In the genomic region with DNA sequence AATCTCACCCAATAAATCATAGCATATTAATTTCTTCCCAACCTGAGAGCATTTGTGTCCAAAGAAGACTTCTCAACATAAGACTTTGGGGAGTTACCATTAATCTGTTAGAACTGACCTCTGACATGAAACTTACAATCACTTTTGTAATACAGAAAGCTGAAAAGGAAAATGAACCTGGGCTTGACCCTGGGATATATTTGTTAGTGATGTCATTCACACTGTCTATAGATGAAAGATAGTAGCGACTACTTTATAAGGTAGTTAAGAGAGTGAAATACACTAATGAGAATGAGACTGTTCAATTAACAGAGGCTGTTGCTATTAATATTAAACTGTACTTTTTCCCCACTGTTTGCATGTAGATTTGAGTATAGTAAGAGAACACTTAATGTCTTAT, we compare ENCODE assay signal across 35 cellular contexts.
"Had no signal": no experiment of that assay in that cellular context is flagged by ENCODE, and none has a peak within 500 bp of the region (broad histone marks: within the 10 kb centered on the region; RNA-seq: fewer than 3 reads in every experiment).

No MANE protein-coding gene starts in this region.

- H3K4me3 ChIP-seq: MG63 had no signal

- H3K9me3 ChIP-seq: MG63 had no signal

- H3K27me3 ChIP-seq: MG63 had no signal

- H3K36me3 ChIP-seq: MG63 had no signal

- DNase-seq: Karpas-422, Kasumi-1, MG63, MM.1S, MV-4-11, NCI-H1048, NCI-H1092, NCI-H1092 treated with DMSO at 0.1 percent for 48 hours, NCI-H1105, NCI-H1105 treated with DMSO at 0.1 percent for 48 hours, NCI-H1417, NCI-H1417 treated with DMSO at 0.1 percent for 48 hours, NCI-H1436, NCI-H1436 treated with DMSO at 0.1 percent for 48 hours, NCI-H146, NCI-H1694, NCI-H1694 treated with DMSO at 0.1 percent for 48 hours, NCI-H187, NCI-H187 treated with DMSO at 0.1 percent for 48 hours, NCI-H1930, NCI-H2029, NCI-H2029 treated with DMSO at 0.1 percent for 48 hours, NCI-H2081, NCI-H2081 treated with DMSO at 0.1 percent for 48 hours, NCI-H2107, NCI-H2171, NCI-H2171 treated with DMSO at 0.1 percent for 48 hours, NCI-H2227 treated with DMSO at 0.1 percent for 48 hours, NCI-H226, NCI-H345, NCI-H446, NCI-H446 treated with DMSO at 0.1 percent for 48 hours, NCI-H510A, NCI-H510A treated with DMSO at 0.1 percent for 48 hours, NCI-H524 had no signal
